In the genomic region with DNA sequence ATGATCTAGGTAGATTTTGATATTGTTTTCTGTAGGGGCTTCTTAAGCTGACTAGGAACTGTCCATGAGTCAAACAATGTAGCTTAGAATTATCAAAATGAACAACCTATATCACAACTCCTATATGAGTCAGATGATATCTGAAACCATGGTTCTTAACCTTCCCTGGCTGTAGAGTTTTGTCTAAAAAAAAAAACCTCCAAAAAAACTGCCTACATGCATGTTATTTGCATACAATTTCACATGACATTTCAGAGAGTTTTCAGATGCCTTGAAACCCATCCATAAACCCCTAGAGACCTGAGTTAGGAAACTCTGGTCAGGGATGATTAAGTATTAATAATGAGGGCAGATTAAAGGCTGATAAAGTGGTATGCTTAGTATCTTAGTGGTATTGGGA, we compare ENCODE assay signal across 16 cellular contexts.
DNase-seq lines count a peak whose midpoint lies in the region; ATAC-seq and TF ChIP-seq lines count a peak whose summit lies in the region.
"Had no signal": no experiment of that assay in that cellular context is flagged by ENCODE, and none has a peak within 500 bp of the region (broad histone marks: within the 10 kb centered on the region; RNA-seq: fewer than 3 reads in every experiment).

No MANE protein-coding gene starts in this region.

- intact Hi-C loops in esophagus muscularis mucosa (cut with DNase I), result no loop called here
- intact Hi-C loops in PC-3 (cut with micrococcal nuclease), result no loop called here

- POLR2A ChIA-PET in PC-3 (lab: Charles Lee; ENCODE audit: unreplicated experiment), result no interaction called here

- H3K36me3 ChIP-seq in esophagus muscularis mucosa, result no peaks in the 10 kb centered on the region
- H3K36me3 ChIP-seq in PC-3 (ENCODE audit: low read depth, low read length), result no peaks in the 10 kb centered on the region
- H3K36me3 ChIP-seq: left ventricle myocardium inferior, neutrophil, thoracic aorta had no signal

- DNase-seq in GM10266 (ENCODE audit: extremely low spot score) (peak; percentile 14), GM19240 (ENCODE audit: insufficient read length, low spot score) (no peak), esophagus muscularis mucosa (ENCODE audit: extremely low spot score) (no peak), KBM-7 (no peak), PC-3 (no peak)
- DNase-seq: activated naive CD4-positive, alpha-beta T cell treated with anti-CD3 and anti-CD28 coated beads, Interleukin-2, amount 50 U/mL, for 16 hours; dermis blood vessel endothelial cell; foreskin melanocyte; left ventricle myocardium inferior; Right ventricle myocardium superior had no signal

- no peaks in the 10 kb centered on the region for H3K9me2 ChIP-seq in PC-3 (replicated peaks; ENCODE audit: low read length)

- no peak for TF ChIP-seq POLR2A in esophagus muscularis mucosa (IDR thresholded peaks at IDR 0.05; ENCODE audit: low read depth)

- no peak overlapping the region for H3K9ac ChIP-seq in PC-3 (ENCODE audit: low read length)

- BruUV-seq in PC-3 (replicated peaks; lab: Mats Ljungman, UMichigan), result no TSS peak

- in situ Hi-C loops in KBM-7 (cut with MboI; ENCODE audit: low pct_unique_long_range_greater_than_20kb, low sequenced_read_pairs), result no loop called here

- ATAC-seq in GM19035 (IDR thresholded peaks at IDR 0.05; ENCODE audit: unreplicated experiment) (peak; percentile 85), HG02852 (IDR thresholded peaks at IDR 0.05; ENCODE audit: unreplicated experiment) (peak; percentile 90), HG03521 (IDR thresholded peaks at IDR 0.05; ENCODE audit: unreplicated experiment) (peak; percentile 85), PC-3 (no peak)
- ATAC-seq: K562 had no signal

- no peak overlapping the region for H3K4me2 ChIP-seq in PC-3 (ENCODE audit: low read length)

- no peak overlapping the region for H3K4me3 ChIP-seq in esophagus muscularis mucosa
- no peak overlapping the region for H3K4me3 ChIP-seq in PC-3 (ENCODE audit: low read length)
- H3K4me3 ChIP-seq: K562, left ventricle myocardium inferior, thoracic aorta had no signal

- H2AFZ ChIP-seq in PC-3 (ENCODE audit: low read length), result no peak overlapping the region

- no peaks in the 10 kb centered on the region for H3K9me3 ChIP-seq in esophagus muscularis mucosa
- no peaks in the 10 kb centered on the region for H3K9me3 ChIP-seq in PC-3 (ENCODE audit: low read length)
- H3K9me3 ChIP-seq: left ventricle myocardium inferior, neutrophil, thoracic aorta had no signal

- H3K27me3 ChIP-seq in esophagus muscularis mucosa (no peaks in the 10 kb centered on the region), PC-3 (ENCODE audit: low read length) (no peaks in the 10 kb centered on the region)
- H3K27me3 ChIP-seq: neutrophil had no signal

- H3K79me2 ChIP-seq in PC-3 (ENCODE audit: low read length), result no peaks in the 10 kb centered on the region

- TF ChIP-seq EP300 in esophagus muscularis mucosa (IDR thresholded peaks at IDR 0.05), result no peak

- H3K4me1 ChIP-seq in esophagus muscularis mucosa, result no peaks in the 10 kb centered on the region
- H3K4me1 ChIP-seq in PC-3 (ENCODE audit: insufficient read depth, low read length), result no peaks in the 10 kb centered on the region
- H3K4me1 ChIP-seq: left ventricle myocardium inferior had no signal

- H3K27ac ChIP-seq in esophagus muscularis mucosa (replicated peaks in 1 of 4), result no peak overlapping the region
- H3K27ac ChIP-seq in PC-3 (ENCODE audit: low read length), result no peak overlapping the region
- H3K27ac ChIP-seq: left ventricle myocardium inferior, neutrophil, thoracic aorta had no signal

- TF ChIP-seq CTCF in GM10266 (IDR thresholded peaks at IDR 0.05; ENCODE audit: control insufficient read depth, insufficient read depth, low read depth, missing control alignments), result no peak
- no peak for TF ChIP-seq CTCF in esophagus muscularis mucosa (IDR thresholded peaks at IDR 0.05)
- TF ChIP-seq CTCF in PC-3 (conservative IDR thresholded peaks at IDR 0.05; ENCODE audit: low read depth, low read length), result no peak

- CTCF ChIA-PET in PC-3 (lab: Charles Lee), result no interaction called here

- no peaks in the 10 kb centered on the region for H3F3A ChIP-seq in PC-3 (ENCODE audit: low read length, unreplicated experiment)

- no peaks in the 10 kb centered on the region for H4K20me1 ChIP-seq in PC-3 (ENCODE audit: low read length)
